ENCODE assay signal across 9 cellular contexts in the genomic region with DNA sequence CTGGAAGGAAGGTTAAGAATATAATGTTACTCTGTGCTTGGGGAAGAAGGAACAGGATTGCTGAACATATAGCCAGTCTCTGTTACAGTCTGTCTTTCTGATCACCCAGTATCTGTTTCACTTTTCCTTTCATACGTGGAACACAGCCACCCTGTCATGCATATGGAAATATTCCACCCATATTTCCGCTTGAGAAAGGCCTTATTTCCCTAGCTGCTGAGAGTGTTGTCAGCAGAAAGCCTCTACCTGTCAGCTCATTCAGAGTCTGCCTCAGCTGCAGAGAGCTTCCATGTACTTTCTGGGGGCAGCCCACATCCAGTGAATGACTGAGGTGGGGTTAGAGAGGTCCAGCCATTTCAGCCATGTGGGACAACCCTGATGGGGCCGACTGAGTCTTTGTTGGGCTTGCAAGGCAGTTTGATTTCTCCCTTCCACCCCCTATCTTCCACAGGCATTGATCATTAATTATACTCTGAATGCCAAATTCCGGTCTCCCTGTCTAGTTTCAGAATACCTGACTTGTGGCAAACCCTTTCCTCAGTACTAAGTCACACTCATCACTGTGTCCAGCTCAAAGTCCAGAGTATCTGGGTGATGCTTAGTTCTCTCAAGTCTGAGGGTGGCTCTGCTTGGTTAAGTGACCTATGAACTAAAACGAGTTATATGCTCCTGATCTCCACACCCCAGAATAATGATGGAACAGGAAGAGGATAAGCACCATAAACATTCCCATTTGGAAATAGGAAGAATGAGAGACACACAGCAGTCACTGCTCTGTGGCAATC. TPM values are rescaled to one million over a fixed set of nuclear protein-coding genes. Genes with fewer than 3 reads are reported as not detected.
DNase-seq lines count a peak whose midpoint lies in the region; ATAC-seq lines count a peak whose summit lies in the region.
"Had no signal": no experiment of that assay in that cellular context is flagged by ENCODE, and none has a peak within 500 bp of the region (broad histone marks: within the 10 kb centered on the region; RNA-seq: fewer than 3 reads in every experiment).

No MANE protein-coding gene starts in this region.

- H2BK15ac ChIP-seq in mesenchymal stem cell (ENCODE audit: low read depth, poor library complexity, severe bottlenecking): no peak overlapping the region

- H4K91ac ChIP-seq in mesenchymal stem cell (ENCODE audit: low read length): no peak overlapping the region

- no peaks in the 10 kb centered on the region for H3K36me3 ChIP-seq in CD4-positive, CD25-positive, alpha-beta regulatory T cell (ENCODE audit: control insufficient read depth, insufficient read depth, low read length)
- H3K36me3 ChIP-seq in mesenchymal stem cell (ENCODE audit: control insufficient read depth in 1 of 2, insufficient read depth in 2 of 2, low read depth in 1 of 2, low read length in 2 of 2): no peaks in the 10 kb centered on the region

- no peak overlapping the region for H2AFZ ChIP-seq in mesenchymal stem cell (ENCODE audit: low read depth, low read length)

- no peaks in the 10 kb centered on the region for H3K79me1 ChIP-seq in mesenchymal stem cell (replicated peaks; ENCODE audit: low read length, poor library complexity, severe bottlenecking)

- H4K8ac ChIP-seq in mesenchymal stem cell (ENCODE audit: low read length): no peak overlapping the region

- no peak overlapping the region for H3K9ac ChIP-seq in mesenchymal stem cell (ENCODE audit: low read length)

- H2BK120ac ChIP-seq in mesenchymal stem cell (ENCODE audit: low read depth, low read length): no peak overlapping the region

- H3K27me3 ChIP-seq in CD4-positive, CD25-positive, alpha-beta regulatory T cell (ENCODE audit: control insufficient read depth, insufficient read depth, low read length): peaks cover 2% of the 10 kb centered on the region
- no peaks in the 10 kb centered on the region for H3K27me3 ChIP-seq in mesenchymal stem cell (ENCODE audit: control insufficient read depth in 1 of 2, insufficient read depth in 1 of 2, low read length in 2 of 2)

- H3K4ac ChIP-seq in mesenchymal stem cell (ENCODE audit: low read depth in 1 of 2, low read length in 2 of 2): no peak overlapping the region

- H3K9me3 ChIP-seq in CD4-positive, CD25-positive, alpha-beta regulatory T cell (ENCODE audit: control insufficient read depth in 2 of 2, low read length in 2 of 2): no peaks in the 10 kb centered on the region
- no peaks in the 10 kb centered on the region for H3K9me3 ChIP-seq in mesenchymal stem cell (ENCODE audit: control insufficient read depth, low read length)

- H3K27ac ChIP-seq in CD4-positive, CD25-positive, alpha-beta regulatory T cell (ENCODE audit: insufficient read depth, low read length, poor library complexity, severe bottlenecking): no peak overlapping the region
- no peak overlapping the region for H3K27ac ChIP-seq in mesenchymal stem cell (ENCODE audit: low read length, poor library complexity, severe bottlenecking)

- no peak overlapping the region for H2BK12ac ChIP-seq in mesenchymal stem cell (ENCODE audit: low read length in 2 of 2)

- H3K18ac ChIP-seq in mesenchymal stem cell (ENCODE audit: low read depth in 1 of 2, low read length in 2 of 2): no peak overlapping the region

- H3K27me3 Mint-ChIP-seq in CD4-positive, CD25-positive, alpha-beta regulatory T cell: no peaks in the 10 kb centered on the region
- no peaks in the 10 kb centered on the region for H3K27me3 Mint-ChIP-seq in T-helper 2 cell treated with Interferon-gamma antibody and Interleukin-4, amounts not matched to agents 5 μg/mL and 100 μg/mL, for 36 hours (ENCODE audit: low read depth)

- no peaks in the 10 kb centered on the region for H3K36me3 Mint-ChIP-seq in CD4-positive, CD25-positive, alpha-beta regulatory T cell
- H3K36me3 Mint-ChIP-seq in T-helper 2 cell treated with Interferon-gamma antibody and Interleukin-4, amounts not matched to agents 5 μg/mL and 100 μg/mL, for 36 hours (ENCODE audit: low read depth): no peaks in the 10 kb centered on the region

- WGBS in mesenchymal stem cell: 93% methylated on average over 4 of the region's 5 CpGs

- H3K14ac ChIP-seq in mesenchymal stem cell (ENCODE audit: low read length in 2 of 2): no peak overlapping the region

- no peaks in the 10 kb centered on the region for H3K4me1 ChIP-seq in CD4-positive, CD25-positive, alpha-beta regulatory T cell (ENCODE audit: control insufficient read depth, insufficient read depth, low read length, poor library complexity, severe bottlenecking)
- no peaks in the 10 kb centered on the region for H3K4me1 ChIP-seq in mesenchymal stem cell (ENCODE audit: control insufficient read depth, insufficient read depth, low read depth, low read length)

- H2AK5ac ChIP-seq in mesenchymal stem cell (ENCODE audit: low read length, severe bottlenecking): no peak overlapping the region

- H3K4me2 ChIP-seq in mesenchymal stem cell (ENCODE audit: low read length, poor library complexity, severe bottlenecking): no peak overlapping the region

- peaks cover 3 to 13% (median 8%) of the 10 kb centered on the region in 4 donors for H3K4me1 Mint-ChIP-seq in CD4-positive, CD25-positive, alpha-beta regulatory T cell
- peaks cover 18% of the 10 kb centered on the region for H3K4me1 Mint-ChIP-seq in T-helper 2 cell treated with Interferon-gamma antibody and Interleukin-4, amounts not matched to agents 5 μg/mL and 100 μg/mL, for 36 hours (ENCODE audit: low read depth)

- peak overlapping the region; percentile 67 to 86 (median 79) for H3K27ac Mint-ChIP-seq in CD4-positive, CD25-positive, alpha-beta regulatory T cell
- H3K27ac Mint-ChIP-seq in T-helper 2 cell treated with Interferon-gamma antibody and Interleukin-4, amounts not matched to agents 5 μg/mL and 100 μg/mL, for 36 hours: peak overlapping the region; percentile 81

- H3K4me3 Mint-ChIP-seq in CD4-positive, CD25-positive, alpha-beta regulatory T cell: peak overlapping the region in 1 of 4 donors; percentile 56
- no peak overlapping the region for H3K4me3 Mint-ChIP-seq in T-helper 2 cell treated with Interferon-gamma antibody and Interleukin-4, amounts not matched to agents 5 μg/mL and 100 μg/mL, for 36 hours

- peak; percentile 52 to 60 for ATAC-seq in CD4-positive, CD25-positive, alpha-beta regulatory T cell (ENCODE audit: low read depth in 2 of 2)
- ATAC-seq in GM19023 (IDR thresholded peaks at IDR 0.05; ENCODE audit: unreplicated experiment) (peak; percentile 86), HG02943 (IDR thresholded peaks at IDR 0.05; ENCODE audit: low read depth, unreplicated experiment) (peak; percentile 96)

- no peak overlapping the region for H3K23ac ChIP-seq in mesenchymal stem cell (ENCODE audit: low read length in 2 of 2)

- DNase-seq in CD4-positive, CD25-positive, alpha-beta regulatory T cell: peak in 2 of 3 donors; percentile 9 to 66
- no peak for DNase-seq in T-helper 2 cell treated with Interferon-gamma antibody and Interleukin-4, amounts not matched to agents 5 μg/mL and 100 μg/mL, for 36 hours (ENCODE audit: low spot score)
- DNase-seq in mesenchymal stem cell (no peak), hepatic stellate cell (ENCODE audit: low spot score) (no peak), NCI-H1436 treated with DMSO at 0.1 percent for 48 hours (lab: John Stamatoyannopoulos, UW) (no peak), SW480 (ENCODE audit: low spot score) (no peak)

- no peak overlapping the region for H2BK5ac ChIP-seq in mesenchymal stem cell (ENCODE audit: low read depth, low read length, poor library complexity, severe bottlenecking)

- H3K9me3 Mint-ChIP-seq in CD4-positive, CD25-positive, alpha-beta regulatory T cell: no peaks in the 10 kb centered on the region
- no peaks in the 10 kb centered on the region for H3K9me3 Mint-ChIP-seq in T-helper 2 cell treated with Interferon-gamma antibody and Interleukin-4, amounts not matched to agents 5 μg/mL and 100 μg/mL, for 36 hours

- no peak overlapping the region for H3K4me3 ChIP-seq in CD4-positive, CD25-positive, alpha-beta regulatory T cell (ENCODE audit: low read depth, low read length)
- H3K4me3 ChIP-seq in mesenchymal stem cell (ENCODE audit: insufficient read depth in 1 of 2, low read depth in 1 of 2, low read length in 2 of 2): no peak overlapping the region

RNA-seq across cellular contexts. Expression of gene SMIM9, which starts 6.6 kb away (rescaled TPM):
- not detected for total RNA-seq in CD4-positive, CD25-positive, alpha-beta regulatory T cell
- not detected for polyA plus RNA-seq in CD4-positive, CD25-positive, alpha-beta regulatory T cell
- not detected for polyA plus RNA-seq in mesenchymal stem cell (2013, experiment 1 of 2)
- not detected for polyA plus RNA-seq in mesenchymal stem cell (2013, experiment 2 of 2)
- total RNA-seq: mononuclear cell had no signal

RNA-seq across cellular contexts. Expression of gene MPP1, which starts 22.5 kb away (rescaled TPM):
- total RNA-seq in CD4-positive, CD25-positive, alpha-beta regulatory T cell: 12.9 TPM
- 10 to 100 TPM; 11.3 to 24.0 (median 12.7) TPM for polyA plus RNA-seq in CD4-positive, CD25-positive, alpha-beta regulatory T cell
- 24.8 TPM for polyA plus RNA-seq in mesenchymal stem cell (2013, experiment 1 of 2)
- polyA plus RNA-seq in mesenchymal stem cell (2013, experiment 2 of 2): 26.0 TPM

RNA-seq across cellular contexts. Expression of gene F8A1, which starts 58.3 kb away (rescaled TPM):
- total RNA-seq in CD4-positive, CD25-positive, alpha-beta regulatory T cell: 24.8 TPM
- polyA plus RNA-seq in CD4-positive, CD25-positive, alpha-beta regulatory T cell: 10 to 100 TPM; 17.6 to 50.2 (median 23.9) TPM
- polyA plus RNA-seq in mesenchymal stem cell (2013, experiment 1 of 2): 44.1 TPM
- 44.7 TPM for polyA plus RNA-seq in mesenchymal stem cell (2013, experiment 2 of 2)

Comparison
In these comparisons a context has a peak if more than half of its experiments do, and no peak if none do; other contexts are left out.
1. DNase-seq: peak in CD4-positive, CD25-positive, alpha-beta regulatory T cell (2 of 3); none in T-helper 2 cell treated with Interferon-gamma antibody and Interleukin-4, amounts not matched to agents 5 μg/mL and 100 μg/mL, for 36 hours (single experiment), mesenchymal stem cell (single experiment), hepatic stellate cell (single experiment), NCI-H1436 treated with DMSO at 0.1 percent for 48 hours (single experiment) and SW480 (single experiment).
2. Peak in every context shown above with its lines, with median percentiles within 50 percentile points of each other: ATAC-seq.